ENCODE assay signal across 8 cellular contexts in the genomic region with DNA sequence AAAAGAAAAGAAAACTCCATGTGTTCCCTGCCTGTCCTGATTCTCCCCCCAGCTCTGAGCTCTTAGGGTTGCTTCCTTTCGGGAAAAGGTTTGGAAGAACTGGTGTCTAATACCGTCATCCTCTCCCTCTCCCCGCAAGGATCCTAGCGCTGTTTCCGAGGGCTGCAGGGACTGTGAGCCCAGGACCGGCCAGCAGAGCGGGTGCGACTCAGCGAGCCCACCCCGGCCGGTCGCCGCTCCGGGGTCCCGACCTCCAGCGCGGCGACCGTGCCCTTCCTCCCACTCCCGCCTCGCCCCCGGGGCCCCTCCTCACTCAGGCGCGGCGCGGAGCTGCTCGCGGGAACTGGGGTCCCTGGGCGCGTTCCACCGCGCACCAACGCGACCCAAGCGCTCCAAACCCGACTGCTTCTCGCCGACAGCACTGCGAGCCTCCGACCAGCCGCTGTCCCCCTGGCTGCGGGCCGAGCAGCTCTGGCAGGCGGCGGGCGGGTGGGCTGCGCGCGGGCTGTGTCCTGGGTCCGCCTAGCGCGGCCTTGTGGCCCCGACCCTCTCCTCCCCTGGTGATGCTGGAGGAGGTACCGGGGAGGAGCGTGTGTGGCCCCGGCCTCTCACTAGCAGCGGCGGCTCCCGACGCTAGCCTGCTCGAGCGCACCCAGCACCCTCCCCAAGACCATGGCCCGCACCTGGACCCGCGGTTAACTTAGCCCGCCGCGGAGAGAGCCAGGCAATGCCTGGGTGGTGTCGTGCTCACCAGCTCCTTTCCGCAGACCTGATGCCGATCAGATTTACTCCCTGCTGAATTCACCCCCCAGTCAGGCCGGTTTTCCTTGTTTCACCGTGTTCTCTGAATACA. TPM values are rescaled to one million over a fixed set of nuclear protein-coding genes. Genes with fewer than 3 reads are reported as not detected.
A peak's percentile ranks its signal among the peaks of the same experiment; 100 is the strongest.
DNase-seq lines count a peak whose midpoint lies in the region; ATAC-seq and TF ChIP-seq lines count a peak whose summit lies in the region.

TSS of gene PLA2G7 (minus strand) at position 509 of the 853 bp plus-strand sequence. CDS start 12,484 bp downstream, outside the sequence.

- intact Hi-C loops in heart left ventricle (cut with DNase I), result no loop called here

- TF ChIP-seq CTCF in HL-60 (IDR thresholded peaks at IDR 0.05; ENCODE audit: insufficient read depth, low read length) (no peak), WTC11 (IDR thresholded peaks at IDR 0.05) (no peak), heart left ventricle (IDR thresholded peaks at IDR 0.05) (no peak), parathyroid adenoma (IDR thresholded peaks at IDR 0.05) (no peak)

- H3K4me3 ChIP-seq in HL-60 (replicated peaks; ENCODE audit: insufficient read depth, low read length) (peak within 1 kb of the TSS; percentile 61), heart left ventricle (peak within 1 kb of the TSS; percentile 44 to 73 (median 58)), parathyroid adenoma (ENCODE audit: low read depth, low read length) (peak within 1 kb of the TSS; percentile 67)

- CTCF ChIA-PET in WTC11 (lab: Charles Lee), result interaction anchor here (0.8 to 3.4 kb wide), 9 partner anchors 10 to 244 kb away, joined by 3 to 19 read pairs (median 4); partner anchors contain the start of genes ANKRD66 and RCAN2

- peak within 1 kb of the TSS; percentile 22 for H3K9ac ChIP-seq in parathyroid adenoma

- H3K4me1 ChIP-seq in heart left ventricle (peaks cover 0 to 16% (median 2%) of the 10 kb centered on the region in 12 donors), parathyroid adenoma (peaks cover 7% of the 10 kb centered on the region)

- no peak within 1 kb of the TSS for H3K27ac Mint-ChIP-seq in WTC11

- H3K36me3 ChIP-seq in heart left ventricle, result no peaks in the 10 kb centered on the region
- H3K36me3 ChIP-seq in parathyroid adenoma (ENCODE audit: control insufficient read depth, insufficient read depth, low read length), result no peaks in the 10 kb centered on the region

- POLR2A ChIA-PET in WTC11 (lab: Charles Lee), result interaction anchor here (0.7 to 1.1 kb wide), 4 partner anchors 15 to 249 kb away, joined by 3 to 6 read pairs (median 4); no protein-coding TSS in a partner anchor

- peak; percentile 78 for ATAC-seq in WTC11
- peak; percentile 37 to 80 (median 78) for ATAC-seq in heart left ventricle
- no peak for ATAC-seq in HG02571 (IDR thresholded peaks at IDR 0.05; ENCODE audit: unreplicated experiment)

- H3K27me3 Mint-ChIP-seq in WTC11 (ENCODE audit: low read depth), result peaks cover 42% of the 10 kb centered on the region

- peak within 1 kb of the TSS; percentile 92 for H3K4me3 Mint-ChIP-seq in WTC11

- H3K4me1 Mint-ChIP-seq in WTC11, result peaks cover 28% of the 10 kb centered on the region

- DNase-seq in HL-60 (ENCODE audit: low read depth in 1 of 2, low spot score in 1 of 2), result no peak
- DNase-seq in WTC11 (ENCODE audit: low spot score), result peak; percentile 65
- peak in 2 of 5 donors; percentile 31 to 63 for DNase-seq in heart left ventricle
- DNase-seq in GOT3 (lab: John Stamatoyannopoulos, UW), result no peak
- no peak for DNase-seq in activated CD4-positive, alpha-beta T cell treated with anti-CD3 and anti-CD28 coated beads for 1 hour
- DNase-seq in stimulated activated CD4-positive, alpha-beta T cell treated with anti-CD3 and anti-CD28 coated beads, Interleukin-2, amount 100 ng/mL, for 24 hours, result no peak

- H3K27ac ChIP-seq in HL-60 (replicated peaks) (no peak within 1 kb of the TSS), heart left ventricle (peak within 1 kb of the TSS in 1 of 12 donors; percentile 49), parathyroid adenoma (peak within 1 kb of the TSS; percentile 88)

- H3K4me2 ChIP-seq in parathyroid adenoma (ENCODE audit: low read length), result peak within 1 kb of the TSS; percentile 92

- H3K27me3 ChIP-seq in HL-60 (ENCODE audit: insufficient read depth, poor library complexity, severe bottlenecking) (peaks cover 21% of the 10 kb centered on the region), heart left ventricle (peaks cover 0 to 42% (median 16%) of the 10 kb centered on the region in 9 donors), parathyroid adenoma (ENCODE audit: control insufficient read depth, insufficient read depth, low read length) (no peaks in the 10 kb centered on the region)

- whole genome bisulfite sequencing in heart left ventricle, 4 donors, result 0 to 4% (median 1%) methylated on average over 27 to 73 of the region's 73 CpGs

- peak within 1 kb of the TSS; percentile 89 for H2AFZ ChIP-seq in parathyroid adenoma

- H3K36me3 Mint-ChIP-seq in WTC11, result no peaks in the 10 kb centered on the region

- no peaks in the 10 kb centered on the region for H3K9me3 ChIP-seq in heart left ventricle
- no peaks in the 10 kb centered on the region for H3K9me3 ChIP-seq in parathyroid adenoma (ENCODE audit: control insufficient read depth, low read length)

- no peaks in the 10 kb centered on the region for H3K79me2 ChIP-seq in parathyroid adenoma

- TF ChIP-seq POLR2A in heart left ventricle (IDR thresholded peaks at IDR 0.05), result no peak

- H3K9me3 Mint-ChIP-seq in WTC11, result no peaks in the 10 kb centered on the region

TF ChIP-seq in WTC11, 78 proteins besides CTCF, POLR2A, EP300 and RAD21:
- TF ChIP-seq NR3C1 (CRISPR knock-in tag; conservative IDR thresholded peaks at IDR 0.05; ENCODE audit: low read depth) (peak; percentile 53; the same call in 1 of the 2 replicates), ZNF121 (CRISPR knock-in tag; IDR thresholded peaks at IDR 0.05) (peak; percentile 64), SMAD3 (CRISPR knock-in tag; IDR thresholded peaks at IDR 0.05; ENCODE audit: borderline replicate concordance) (peak; percentile 82), FOXP1 (CRISPR knock-in tag; IDR thresholded peaks at IDR 0.05; ENCODE audit: borderline replicate concordance) (peak; percentile 67; the same call in 1 of the 2 replicates), EMX1 (CRISPR knock-in tag; IDR thresholded peaks at IDR 0.05) (no peak), ZNF317 (CRISPR knock-in tag; IDR thresholded peaks at IDR 0.05; ENCODE audit: borderline replicate concordance, low read depth) (no peak)
- TF ChIP-seq, protein P1, sequence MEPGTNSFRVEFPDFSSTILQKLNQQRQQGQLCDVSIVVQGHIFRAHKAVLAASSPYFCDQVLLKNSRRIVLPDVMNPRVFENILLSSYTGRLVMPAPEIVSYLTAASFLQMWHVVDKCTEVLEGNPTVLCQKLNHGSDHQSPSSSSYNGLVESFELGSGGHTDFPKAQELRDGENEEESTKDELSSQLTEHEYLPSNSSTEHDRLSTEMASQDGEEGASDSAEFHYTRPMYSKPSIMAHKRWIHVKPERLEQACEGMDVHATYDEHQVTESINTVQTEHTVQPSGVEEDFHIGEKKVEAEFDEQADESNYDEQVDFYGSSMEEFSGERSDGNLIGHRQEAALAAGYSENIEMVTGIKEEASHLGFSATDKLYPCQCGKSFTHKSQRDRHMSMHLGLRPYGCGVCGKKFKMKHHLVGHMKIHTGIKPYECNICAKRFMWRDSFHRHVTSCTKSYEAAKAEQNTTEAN (CRISPR knock-in tag; IDR thresholded peaks at IDR 0.05), result 0 out of 2 replicates have a peak, but pooled peaks have one; percentile 64
- TF ChIP-seq, protein P2, sequence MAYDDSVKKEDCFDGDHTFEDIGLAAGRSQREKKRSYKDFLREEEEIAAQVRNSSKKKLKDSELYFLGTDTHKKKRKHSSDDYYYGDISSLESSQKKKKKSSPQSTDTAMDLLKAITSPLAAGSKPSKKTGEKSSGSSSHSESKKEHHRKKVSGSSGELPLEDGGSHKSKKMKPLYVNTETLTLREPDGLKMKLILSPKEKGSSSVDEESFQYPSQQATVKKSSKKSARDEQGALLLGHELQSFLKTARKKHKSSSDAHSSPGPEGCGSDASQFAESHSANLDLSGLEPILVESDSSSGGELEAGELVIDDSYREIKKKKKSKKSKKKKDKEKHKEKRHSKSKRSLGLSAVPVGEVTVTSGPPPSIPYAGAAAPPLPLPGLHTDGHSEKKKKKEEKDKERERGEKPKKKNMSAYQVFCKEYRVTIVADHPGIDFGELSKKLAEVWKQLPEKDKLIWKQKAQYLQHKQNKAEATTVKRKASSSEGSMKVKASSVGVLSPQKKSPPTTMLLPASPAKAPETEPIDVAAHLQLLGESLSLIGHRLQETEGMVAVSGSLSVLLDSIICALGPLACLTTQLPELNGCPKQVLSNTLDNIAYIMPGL (CRISPR knock-in tag; IDR thresholded peaks at IDR 0.05), result peak; percentile 69
TF ChIP-seq in WTC11: peak in this region for 6.

RNA-seq across cellular contexts. Expression of gene PLA2G7, which starts in this region (rescaled TPM):
- total RNA-seq in WTC11 (2021) (2.3 to 2.4 TPM (median 2.3 TPM) in 3 replicates), heart left ventricle (10 to 100 TPM in 1 of 9 donors, 1 to 10 TPM in 1, under 1 TPM in 5, not detected in 2; 0.19 to 10.8 (median 0.58) TPM)
- polyA plus RNA-seq in heart left ventricle, result under 1 TPM in 1 of 2 donors, not detected in 1; 0.26 TPM
